37 cellular contexts compared by ENCODE assay signal in the genomic region with DNA sequence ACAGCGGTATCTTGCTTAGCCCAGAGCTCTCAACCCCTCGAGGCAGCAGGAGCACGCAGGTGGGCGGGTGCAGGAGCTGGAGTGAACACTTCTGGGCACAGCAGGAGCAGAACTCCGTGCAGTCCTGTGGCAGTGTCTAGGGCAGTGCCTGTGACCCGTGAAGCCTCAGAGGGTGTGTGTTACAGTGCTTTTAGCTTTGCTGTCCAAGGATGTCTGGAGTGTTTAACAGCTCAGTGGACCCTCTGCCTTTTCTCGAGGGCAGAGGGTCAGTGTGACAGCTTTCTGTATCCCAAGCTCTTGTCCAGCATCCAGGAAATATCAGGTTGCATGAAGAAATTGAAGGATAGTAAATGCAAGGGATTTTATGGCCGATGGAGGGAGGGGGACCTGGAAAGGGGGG. TPM values are rescaled to one million over a fixed set of nuclear protein-coding genes. Genes with fewer than 3 reads are reported as not detected.
"Had no signal": no experiment of that assay in that cellular context is flagged by ENCODE, and none has a peak within 500 bp of the region (broad histone marks: within the 10 kb centered on the region; RNA-seq: fewer than 3 reads in every experiment).

No MANE protein-coding gene starts in this region.

- H3K4me1 ChIP-seq: adrenal gland, breast epithelium had no signal

- H3K4me3 ChIP-seq: adrenal gland, body of pancreas, breast epithelium had no signal

- H3K36me3 ChIP-seq: adrenal gland, brain microvascular endothelial cell, breast epithelium had no signal

- DNase-seq: activated B cell treated with CpG ODN at 0.5 μM for 24 hours; activated CD4-positive, alpha-beta memory T cell treated with anti-CD3 and anti-CD28 coated beads for 36 hours; activated CD4-positive, alpha-beta T cell treated with anti-CD3 and anti-CD28 coated beads for 4 hours; activated CD4-positive, alpha-beta T cell treated with anti-CD3 and anti-CD28 coated beads, Interleukin-2, amount 10 ng/mL, durations not matched to agents 24 days and 14 days; activated CD4-positive, alpha-beta T cell treated with anti-CD3 and anti-CD28 coated beads, Interleukin-2, amount 50 U/mL, for 1 hour; activated CD4-positive, alpha-beta T cell treated with anti-CD3 and anti-CD28 coated beads, Interleukin-2, amount 50 U/mL, for 4 hours; activated CD4-positive, CD25-positive, alpha-beta regulatory T cell treated with anti-CD3 and anti-CD28 coated beads, Interleukin-2, amount 50 U/mL, for 72 hours; activated CD8-positive, alpha-beta memory T cell treated with anti-CD3 and anti-CD28 coated beads, Interleukin-2, amount 50 U/mL, for 4 hours; activated CD8-positive, alpha-beta T cell treated with anti-CD3 and anti-CD28 coated beads for 36 hours; activated effector memory CD4-positive, alpha-beta T cell treated with anti-CD3 and anti-CD28 coated beads, Interleukin-2, amount 50 U/mL, for 16 hours; activated gamma-delta T cell treated with Interleukin-2 at 50 U/mL for 16 hours; activated naive CD4-positive, alpha-beta T cell; activated naive CD4-positive, alpha-beta T cell treated with anti-CD3 and anti-CD28 coated beads for 36 hours; activated naive CD4-positive, alpha-beta T cell treated with anti-CD3 and anti-CD28 coated beads, Interleukin-2, amount 50 U/mL, for 16 hours; activated naive CD8-positive, alpha-beta T cell treated with anti-CD3 and anti-CD28 coated beads for 36 hours; activated T-cell treated with anti-CD3 and anti-CD28 coated beads for 4 hours; activated T-cell treated with anti-CD3 and anti-CD28 coated beads, Interleukin-2, amount 50 U/mL, for 1 hour; activated T-cell treated with anti-CD3 and anti-CD28 coated beads, Interleukin-2, amount 50 U/mL, for 4 hours; activated T-cell treated with anti-CD3 and anti-CD28 coated beads, Interleukin-2, amount 50 U/mL, for 72 hours; adrenal gland; amniotic stem cell; aorta; body of pancreas; brain microvascular endothelial cell; central memory CD4-positive, alpha-beta T cell; T-helper 17 cell had no signal

- H3K27ac ChIP-seq: adrenal gland, body of pancreas, brain microvascular endothelial cell, breast epithelium, VCaP had no signal

- H3K9me3 ChIP-seq: adrenal gland, body of pancreas had no signal

- H3K27me3 ChIP-seq: brain microvascular endothelial cell had no signal

RNA-seq across cellular contexts. Expression of gene SSTR5, which starts 16.4 kb away (rescaled TPM):
- total RNA-seq: activated B cell treated with CpG ODN at 0.5 μM for 24 hours; activated CD4-positive, alpha-beta memory T cell treated with anti-CD3 and anti-CD28 coated beads for 36 hours; activated CD4-positive, alpha-beta T cell treated with anti-CD3 and anti-CD28 coated beads, Interleukin-2, amount 10 ng/mL, durations not matched to agents 24 days and 14 days; activated CD8-positive, alpha-beta memory T cell treated with anti-CD3 and anti-CD28 coated beads for 36 hours; activated CD8-positive, alpha-beta T cell treated with anti-CD3 and anti-CD28 coated beads for 36 hours; activated naive CD4-positive, alpha-beta T cell treated with anti-CD3 and anti-CD28 coated beads for 36 hours; activated naive CD4-positive, alpha-beta T cell treated with anti-CD3 and anti-CD28 coated beads, Interleukin-2, amount 50 U/mL, for 72 hours; activated naive CD8-positive, alpha-beta T cell treated with anti-CD3 and anti-CD28 coated beads for 36 hours; activated T-cell treated with anti-CD3 and anti-CD28 coated beads, Interleukin-2, amount 50 U/mL, for 4 hours; activated T-cell treated with anti-CD3 and anti-CD28 coated beads, Interleukin-2, amount 50 U/mL, for 72 hours; activated T-helper 1 cell treated with anti-CD3 and anti-CD28 coated beads, Interleukin-12 subunit alpha, Interleukin-12 subunit beta, Interleukin-2, Interleukin-4 antibody, amounts not matched to agents 30 ng/mL and 10 ng/mL and 1 ng/mL, durations not matched to agents 14 hours and 24 hours and 36 hours; activated T-helper 17 cell treated with anti-CD3 and anti-CD28 coated beads, Interleukin-2, amount 50 U/mL, for 72 hours; astrocyte; breast epithelium; cerebellum; T-helper 1 cell treated with Interleukin-12 subunit alpha and Interleukin-12 subunit beta and Interleukin-4 antibody, amounts not matched to agents 30 ng/mL and 1 ng/mL, for 36 hours; T-helper 17 cell; T-helper 2 cell treated with Interferon-gamma antibody and Interleukin-4, amounts not matched to agents 100 ng/mL and 5 ng/mL, for 36 hours had no signal

RNA-seq across cellular contexts. Expression of gene C1QTNF8, which starts 39.8 kb away (rescaled TPM):
- total RNA-seq: activated B cell treated with CpG ODN at 0.5 μM for 24 hours; activated CD4-positive, alpha-beta memory T cell treated with anti-CD3 and anti-CD28 coated beads for 36 hours; activated CD4-positive, alpha-beta T cell treated with anti-CD3 and anti-CD28 coated beads, Interleukin-2, amount 10 ng/mL, durations not matched to agents 24 days and 14 days; activated CD8-positive, alpha-beta memory T cell treated with anti-CD3 and anti-CD28 coated beads for 36 hours; activated CD8-positive, alpha-beta T cell treated with anti-CD3 and anti-CD28 coated beads for 36 hours; activated naive CD4-positive, alpha-beta T cell treated with anti-CD3 and anti-CD28 coated beads for 36 hours; activated naive CD4-positive, alpha-beta T cell treated with anti-CD3 and anti-CD28 coated beads, Interleukin-2, amount 50 U/mL, for 72 hours; activated naive CD8-positive, alpha-beta T cell treated with anti-CD3 and anti-CD28 coated beads for 36 hours; activated T-cell treated with anti-CD3 and anti-CD28 coated beads, Interleukin-2, amount 50 U/mL, for 4 hours; activated T-cell treated with anti-CD3 and anti-CD28 coated beads, Interleukin-2, amount 50 U/mL, for 72 hours; activated T-helper 1 cell treated with anti-CD3 and anti-CD28 coated beads, Interleukin-12 subunit alpha, Interleukin-12 subunit beta, Interleukin-2, Interleukin-4 antibody, amounts not matched to agents 30 ng/mL and 10 ng/mL and 1 ng/mL, durations not matched to agents 14 hours and 24 hours and 36 hours; activated T-helper 17 cell treated with anti-CD3 and anti-CD28 coated beads, Interleukin-2, amount 50 U/mL, for 72 hours; astrocyte; body of pancreas; breast epithelium; cardiac septum; cerebellum; T-helper 1 cell treated with Interleukin-12 subunit alpha and Interleukin-12 subunit beta and Interleukin-4 antibody, amounts not matched to agents 30 ng/mL and 1 ng/mL, for 36 hours; T-helper 17 cell; T-helper 2 cell treated with Interferon-gamma antibody and Interleukin-4, amounts not matched to agents 100 ng/mL and 5 ng/mL, for 36 hours had no signal
